ENCODE assay signal across 16 cellular contexts in genomic region chr2:119590873-119591272, GRCh38. TPM values are rescaled to one million over a fixed set of nuclear protein-coding genes. Genes with fewer than 3 reads are reported as not detected.
DNase-seq lines count a peak whose midpoint lies in the region; ATAC-seq, FAIRE-seq and TF ChIP-seq lines count a peak whose summit lies in the region.
"Had no signal": no experiment of that assay in that cellular context is flagged by ENCODE, and none has a peak within 500 bp of the region (broad histone marks: within the 10 kb centered on the region; RNA-seq: fewer than 3 reads in every experiment).

No MANE protein-coding gene starts in this region.

- no peaks in the 10 kb centered on the region for H3K27me3 ChIP-seq in BE2C
- H3K27me3 ChIP-seq in K562 (ENCODE audit: control insufficient read depth in 2 of 2, insufficient read depth in 2 of 2, low read length in 2 of 2): peaks cover 0 to 17% of the 10 kb centered on the region in 2 experiments; a peak in 2 of 5 replicates
- H3K27me3 ChIP-seq in parathyroid adenoma (ENCODE audit: control insufficient read depth, insufficient read depth, low read length): no peaks in the 10 kb centered on the region

- WGBS in K562 (ENCODE audit: insufficient coverage, low coverage, missing lambda C conversion rate): 0% methylated on average over 3 of the region's 3 CpGs

- TF ChIP-seq POLR2A in K562 (conservative IDR thresholded peaks at IDR 0.05): no peak

- H3K4me3 ChIP-seq in BE2C (ENCODE audit: low read depth, low read length) (no peak overlapping the region), K562 (no peak overlapping the region), parathyroid adenoma (ENCODE audit: low read depth, low read length) (no peak overlapping the region)
- H3K4me3 ChIP-seq: GM12878, HAP-1 had no signal

- H3K9ac ChIP-seq in K562 (ENCODE audit: insufficient read depth in 1 of 2, low read depth in 2 of 2, low read length in 2 of 2) (no peak overlapping the region), parathyroid adenoma (no peak overlapping the region)

- BruUV-seq in K562 (replicated peaks; lab: Mats Ljungman, UMichigan): no TSS peak

- DNase-seq in BE2C: peak; percentile 16
- peak; percentile 2 for DNase-seq in OCI-M1 (lab: John Stamatoyannopoulos, UW)
- DNase-seq in K562 (ENCODE audit: extremely low read depth in 1 of 4, low spot score in 3 of 4): peak in 1 of 4 experiments; percentile 60
- DNase-seq in amygdala (lab: John Stamatoyannopoulos, UW): no peak
- DNase-seq in A172 (ENCODE audit: low spot score): no peak
- DNase-seq: ACHN; CD4-positive, alpha-beta T cell; DMS53; DND-41; EL had no signal

- TF ChIP-seq CTCF in BE2C (IDR thresholded peaks at IDR 0.05; ENCODE audit: low read depth, low read length) (no peak), K562 (IDR thresholded peaks at IDR 0.05 in 2 of 3, conservative IDR thresholded peaks at IDR 0.05 in 1 of 3; ENCODE audit: insufficient read depth in 2 of 3, low read depth in 1 of 3, low read length in 3 of 3) (peak in 1 of 3 experiments; percentile 33; a peak in 2 of 6 replicates), parathyroid adenoma (IDR thresholded peaks at IDR 0.05) (no peak)

- H3K9me1 ChIP-seq in K562 (ENCODE audit: control insufficient read depth, insufficient read depth, low read length): no peaks in the 10 kb centered on the region

- POLR2A ChIA-PET in K562 (lab: Yijun Ruan, JAX): no interaction called here

- FAIRE-seq in K562 (lab: Jason Lieb, UNC): no peak
- FAIRE-seq: A204.1, GM12878 had no signal

- H2AFZ ChIP-seq in K562 (ENCODE audit: low read depth, low read length) (peak overlapping the region; percentile 49; the same call in 1 of the 2 replicates), parathyroid adenoma (peak overlapping the region; percentile 19)

- H3K27ac ChIP-seq in K562 (ENCODE audit: extremely low read depth, low read depth, low read length): no peak overlapping the region
- H3K27ac ChIP-seq in parathyroid adenoma: no peak overlapping the region
- H3K27ac ChIP-seq: C4-2B had no signal

- H3K4me2 ChIP-seq in K562 (ENCODE audit: insufficient read depth, low read length) (peak overlapping the region; percentile 50), parathyroid adenoma (ENCODE audit: low read length) (no peak overlapping the region)

- H3K9me3 ChIP-seq in BE2C: no peaks in the 10 kb centered on the region
- H3K9me3 ChIP-seq in K562 (replicated peaks; ENCODE audit: control insufficient read depth, insufficient read depth, low read depth, low read length): no peaks in the 10 kb centered on the region
- no peaks in the 10 kb centered on the region for H3K9me3 ChIP-seq in parathyroid adenoma (ENCODE audit: control insufficient read depth, low read length)
- H3K9me3 ChIP-seq: HAP-1 had no signal

- in situ Hi-C loops in K562 (cut with MboI): no loop called here

- peak; percentile 49 for ATAC-seq in K562
- ATAC-seq: GM12878 had no signal

- CTCF ChIA-PET in K562 (lab: Yijun Ruan, JAX; ENCODE audit: low intra/inter-chr PET ratio): interaction anchor here (1.3 kb wide), 1 partner anchor 74 kb away, joined by 3 read pairs; no protein-coding TSS in a partner anchor

- intact Hi-C loops in K562 (cut with micrococcal nuclease): no loop called here

- TF ChIP-seq RAD21 in K562 (CRISPR knock-in tag; conservative IDR thresholded peaks at IDR 0.05 in 1 of 2, IDR thresholded peaks at IDR 0.05 in 1 of 2): no peak

- TF ChIP-seq EP300 in K562 (IDR thresholded peaks at IDR 0.05; ENCODE audit: low read length): peak; percentile 44

- no peaks in the 10 kb centered on the region for H3K79me2 ChIP-seq in K562 (ENCODE audit: control insufficient read depth, insufficient read depth, low read length)
- H3K79me2 ChIP-seq in parathyroid adenoma: no peaks in the 10 kb centered on the region

- no peaks in the 10 kb centered on the region; the same call in 1 of the 2 replicates for H4K20me1 ChIP-seq in K562 (replicated peaks; ENCODE audit: control insufficient read depth, insufficient read depth, low read length)

- H3K36me3 ChIP-seq in BE2C (no peaks in the 10 kb centered on the region), K562 (ENCODE audit: control insufficient read depth, insufficient read depth, low read length) (no peaks in the 10 kb centered on the region), parathyroid adenoma (ENCODE audit: control insufficient read depth, insufficient read depth, low read length) (no peaks in the 10 kb centered on the region)
- H3K36me3 ChIP-seq: HAP-1 had no signal

- H3K4me1 ChIP-seq in BE2C: peaks cover 4% of the 10 kb centered on the region; the same call in 1 of the 2 replicates
- peaks cover 6 to 9% of the 10 kb centered on the region in 2 experiments; a peak in 3 of 5 replicates for H3K4me1 ChIP-seq in K562 (replicated peaks in 1 of 2; ENCODE audit: control insufficient read depth in 2 of 2, insufficient read depth in 2 of 2, low read length in 2 of 2)
- H3K4me1 ChIP-seq in parathyroid adenoma: peaks cover 4% of the 10 kb centered on the region
- H3K4me1 ChIP-seq: HAP-1 had no signal

TF ChIP-seq in K562, 482 proteins besides CTCF, POLR2A, EP300 and RAD21 (continues in another document):
- TF ChIP-seq, protein P1, sequence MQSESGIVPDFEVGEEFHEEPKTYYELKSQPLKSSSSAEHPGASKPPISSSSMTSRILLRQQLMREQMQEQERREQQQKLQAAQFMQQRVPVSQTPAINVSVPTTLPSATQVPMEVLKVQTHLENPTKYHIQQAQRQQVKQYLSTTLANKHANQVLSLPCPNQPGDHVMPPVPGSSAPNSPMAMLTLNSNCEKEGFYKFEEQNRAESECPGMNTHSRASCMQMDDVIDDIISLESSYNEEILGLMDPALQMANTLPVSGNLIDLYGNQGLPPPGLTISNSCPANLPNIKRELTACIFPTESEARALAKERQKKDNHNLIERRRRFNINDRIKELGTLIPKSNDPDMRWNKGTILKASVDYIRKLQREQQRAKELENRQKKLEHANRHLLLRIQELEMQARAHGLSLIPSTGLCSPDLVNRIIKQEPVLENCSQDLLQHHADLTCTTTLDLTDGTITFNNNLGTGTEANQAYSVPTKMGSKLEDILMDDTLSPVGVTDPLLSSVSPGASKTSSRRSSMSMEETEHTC (IDR thresholded peaks at IDR 0.05): no peak
- TF ChIP-seq GABPA (tag; conservative IDR thresholded peaks at IDR 0.05; ENCODE audit: low read depth) (peak; percentile 68), ARID1B (IDR thresholded peaks at IDR 0.05) (peak; percentile 67), DPF2 (IDR thresholded peaks at IDR 0.05) (0 out of 2 replicates have a peak, but pooled peaks have one; percentile 19), ZKSCAN8 (CRISPR knock-in tag; IDR thresholded peaks at IDR 0.05) (no peak), RCOR1 (IDR thresholded peaks at IDR 0.05; ENCODE audit: borderline replicate concordance in 1 of 2, low read depth in 2 of 2, low read length in 2 of 2) (peak in 1 of 2 experiments; percentile 80; a peak in 2 of 4 replicates), CBFA2T3 (IDR thresholded peaks at IDR 0.05) (peak; percentile 74), ZNF507 (tag; conservative IDR thresholded peaks at IDR 0.05) (no peak), BRD4 (IDR thresholded peaks at IDR 0.05) (no peak), BCL6 (CRISPR knock-in tag; IDR thresholded peaks at IDR 0.05) (no peak), ZFP91 (CRISPR knock-in tag; IDR thresholded peaks at IDR 0.05) (no peak), RBM39 (optimal IDR thresholded peaks at IDR 0.05; ENCODE audit: low read depth, low read length) (no peak), TEAD4 (IDR thresholded peaks at IDR 0.05; ENCODE audit: low read length) (peak; percentile 66; the same call in 1 of the 2 replicates), TEAD4 (CRISPR knock-in tag; IDR thresholded peaks at IDR 0.05; ENCODE audit: borderline replicate concordance) (no peak), ZFX (CRISPR knock-in tag; IDR thresholded peaks at IDR 0.05) (no peak), RFX1 (IDR thresholded peaks at IDR 0.05) (no peak)

RNA-seq across cellular contexts. Expression of gene CFAP221, which starts 46.6 kb away (rescaled TPM):
- not detected for polyA plus RNA-seq in BE2C (2012; ENCODE audit: insufficient read depth, insufficient read length, low read depth)
- total RNA-seq in K562 (2011; cell fraction: chromatin; rRNA removed; ENCODE audit: low replicate concordance): 0.90 TPM in 1 of 2 replicates, not detected in the other
- total RNA-seq in K562 (2011; cell fraction: nucleolus; rRNA removed): 0.53 TPM in 1 of 2 replicates, not detected in the other
- total RNA-seq in K562 (2011; cell fraction: nucleoplasm; rRNA removed): 0.44 TPM in 1 of 2 replicates, not detected in the other
- 0.09 and 1.2 TPM in 2 replicates for total RNA-seq in K562 (2014; rRNA removed)
- total RNA-seq in K562 (2014; rRNA removed; fragmentation: Illumina TruSeq; extraction: Trizol): 0.48 and 0.84 TPM in 2 replicates
- 0.65 and 0.98 TPM in 2 replicates for total RNA-seq in K562 (2015; rRNA removed; fragmentation: Illumina TruSeq; extraction: Trizol)
- 0.35 and 0.51 TPM in 2 replicates for total RNA-seq in K562 (2021)
- 0.35 and 0.41 TPM in 2 replicates for polyA plus RNA-seq in K562 (2011; rRNA removed)
- polyA plus RNA-seq in K562 (2011; cell fraction: cytosol; rRNA removed): 0.03 and 0.06 TPM in 2 replicates
- 0.46 and 0.53 TPM in 2 replicates for polyA plus RNA-seq in K562 (2011; cell fraction: nucleus; rRNA removed)
- polyA plus RNA-seq in K562 (2012): 0.71 and 1.5 TPM in 2 replicates
- 0.64 and 1.4 TPM in 2 replicates for polyA plus RNA-seq in K562 (2014; fragmentation: Illumina TruSeq; extraction: Trizol)
- polyA plus RNA-seq in K562 (2014; fragmentation: Nextera tagmentation; extraction: Ambion mirVana): under 1 TPM; 0.69 to 0.70 TPM
- polyA plus RNA-seq in K562 (2014; rRNA removed): 0.16 and 0.62 TPM in 2 replicates
- not detected in 2 replicates for polyA minus RNA-seq in K562 (2011; rRNA and poly(A)+ RNA removed)
- not detected in 2 replicates for polyA minus RNA-seq in K562 (2011; cell fraction: cytosol; rRNA and poly(A)+ RNA removed)
- 0.44 and 1.1 TPM in 2 replicates for polyA minus RNA-seq in K562 (2011; cell fraction: nucleus; rRNA and poly(A)+ RNA removed)
- 0.22 and 0.57 TPM in 2 replicates for total RNA-seq in A172 (2014; rRNA removed; shearing (Covaris generic))
- total RNA-seq: CD4-positive, alpha-beta T cell; GM12878; HT-29 had no signal
- polyA plus RNA-seq: GM12878 had no signal

Comparison
In these comparisons a context has a peak if more than half of its experiments do, and no peak if none do; other contexts are left out.
1. DNase-seq: peak in BE2C (single experiment) and OCI-M1 (single experiment); none in amygdala (0 of 56) and A172 (single experiment).